8 cellular contexts compared by ENCODE assay signal in the genomic region with DNA sequence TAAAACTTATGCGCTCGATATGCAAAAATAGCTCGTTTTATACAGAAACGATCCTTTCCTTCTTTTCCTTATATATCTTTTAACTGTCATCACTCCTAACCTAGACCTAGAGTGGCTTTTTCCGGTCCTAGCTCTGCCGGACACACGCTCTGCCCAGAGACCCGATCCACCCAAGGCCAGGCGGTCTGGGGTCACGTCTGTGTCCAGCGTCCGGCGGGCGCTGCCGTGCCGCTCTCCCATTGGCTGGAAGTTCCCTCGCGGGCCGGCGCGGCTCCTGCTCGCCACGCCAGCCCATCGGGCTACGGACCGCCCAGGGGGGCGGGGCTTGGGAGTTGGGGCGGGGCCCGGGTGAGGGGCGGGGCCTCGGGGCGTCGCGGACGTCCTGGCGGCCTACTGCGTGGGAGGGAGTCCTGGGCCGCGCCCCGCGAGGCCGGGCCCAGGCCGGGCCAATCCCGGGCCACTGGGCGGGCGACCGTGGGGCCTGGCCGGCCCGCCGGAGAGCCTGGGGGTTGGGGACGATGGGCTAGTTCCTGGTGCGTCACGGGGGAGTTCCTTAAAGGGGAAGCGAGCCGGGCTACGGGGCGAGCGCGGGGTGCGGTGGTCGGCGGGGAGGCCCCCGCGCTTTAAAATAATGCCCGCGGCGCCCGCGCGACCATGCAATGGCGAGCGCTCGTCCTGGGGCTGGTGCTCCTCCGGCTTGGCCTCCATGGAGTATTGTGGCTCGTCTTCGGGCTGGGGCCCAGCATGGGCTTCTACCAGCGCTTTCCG. TPM values are rescaled to one million over a fixed set of nuclear protein-coding genes. Genes with fewer than 3 reads are reported as not detected.
DNase-seq lines count a peak whose midpoint lies in the region; ATAC-seq and TF ChIP-seq lines count a peak whose summit lies in the region.

A gene (plus strand): TSS at position 556 of the 768 bp plus-strand sequence. CDS start 99 bp downstream, at position 655.

- H3K27me3 ChIP-seq in Peyer's patch (no peaks in the 10 kb centered on the region), esophagus muscularis mucosa (no peaks in the 10 kb centered on the region), muscle layer of duodenum (ENCODE audit: low read depth, low read length) (no peaks in the 10 kb centered on the region)

- intact Hi-C loops in esophagus muscularis mucosa (cut with DNase I): loop anchor here (5.0 kb wide), 1 partner anchor 65 kb away; a partner anchor contains a TSS

- H3K27ac ChIP-seq in Peyer's patch: peak within 1 kb of the TSS; percentile 95 to 100 (median 98)
- H3K27ac ChIP-seq in esophagus muscularis mucosa (replicated peaks in 1 of 4): peak within 1 kb of the TSS; percentile 85 to 98 (median 95)
- peak within 1 kb of the TSS; percentile 90 for H3K27ac ChIP-seq in muscle layer of duodenum (ENCODE audit: low read length)

- TF ChIP-seq POLR2A in Peyer's patch (IDR thresholded peaks at IDR 0.05): peak; percentile 75 to 87
- peak; percentile 72 for TF ChIP-seq POLR2A in esophagus muscularis mucosa (IDR thresholded peaks at IDR 0.05; ENCODE audit: low read depth)

- WGBS in esophagus muscularis mucosa: under 1% methylated on average over 29 of the region's 78 CpGs

- no peak for TF ChIP-seq EP300 in esophagus muscularis mucosa (IDR thresholded peaks at IDR 0.05)

- ATAC-seq in GM21528 (IDR thresholded peaks at IDR 0.05; ENCODE audit: low FRiP score, unreplicated experiment): peak; percentile 82

- peaks cover 0 to under 1% (median 0%) of the 10 kb centered on the region in 3 donors for H3K36me3 ChIP-seq in Peyer's patch
- H3K36me3 ChIP-seq in esophagus muscularis mucosa: peaks cover 0 to 16% (median 3%) of the 10 kb centered on the region in 4 donors
- H3K36me3 ChIP-seq in muscle layer of duodenum (ENCODE audit: control insufficient read depth in 1 of 2, insufficient read depth in 2 of 2, low read length in 2 of 2): peaks cover 0 to 4% of the 10 kb centered on the region in 2 donors

- H3K9me3 ChIP-seq in Peyer's patch (no peaks in the 10 kb centered on the region), esophagus muscularis mucosa (no peaks in the 10 kb centered on the region), muscle layer of duodenum (ENCODE audit: control insufficient read depth in 1 of 2, low read length in 2 of 2) (no peaks in the 10 kb centered on the region)

- no peak for TF ChIP-seq CTCF in Peyer's patch (IDR thresholded peaks at IDR 0.05)
- peak in 1 of 3 experiments; percentile 9 for TF ChIP-seq CTCF in esophagus muscularis mucosa (IDR thresholded peaks at IDR 0.05)

- peak; percentile 64 for DNase-seq in DMS153 (lab: John Stamatoyannopoulos, UW)
- DNase-seq in HuH-7.5 (ENCODE audit: low spot score): peak; percentile 99
- peak; percentile 89 to 99 (median 97) for DNase-seq in Peyer's patch
- DNase-seq in activated T-cell treated with anti-CD3 and anti-CD28 coated beads, Interleukin-2, amount 50 U/mL, for 48 hours: peak; percentile 99
- peak; percentile 98 for DNase-seq in esophagus muscularis mucosa (ENCODE audit: extremely low spot score)
- DNase-seq in stimulated activated CD8-positive, alpha-beta memory T cell treated with anti-CD3 and anti-CD28 coated beads, Interleukin-7, amount 100 ng/mL, for 24 hours (ENCODE audit: low read depth): peak; percentile 93

- H3K4me3 ChIP-seq in Peyer's patch (peak within 1 kb of the TSS; percentile 82 to 99 (median 97)), esophagus muscularis mucosa (peak within 1 kb of the TSS; percentile 79 to 99 (median 84)), muscle layer of duodenum (ENCODE audit: low read depth in 1 of 2, low read length in 2 of 2) (peak within 1 kb of the TSS; percentile 94 to 95)

- H3K4me1 ChIP-seq in Peyer's patch (peaks cover 0 to 32% (median 6%) of the 10 kb centered on the region in 4 donors), esophagus muscularis mucosa (peaks cover 24 to 53% (median 37%) of the 10 kb centered on the region in 4 donors), muscle layer of duodenum (ENCODE audit: control insufficient read depth in 1 of 2, insufficient read depth in 2 of 2, low read length in 2 of 2) (peaks cover 4 to 18% of the 10 kb centered on the region in 2 donors)

RNA-seq across cellular contexts. Expression of the gene that starts here (rescaled TPM):
- 100 to 1,000 TPM in 1 of 4 donors, 10 to 100 TPM in 3; 50.1 to 118 (median 58.8) TPM for total RNA-seq in Peyer's patch
- 10 to 100 TPM; 16.6 to 23.3 (median 19.3) TPM for total RNA-seq in esophagus muscularis mucosa

Comparison
In these comparisons a context has a peak if more than half of its experiments do, and no peak if none do; other contexts are left out.
1. Peak in every context shown above with its lines: DNase-seq, ATAC-seq, H3K4me3 ChIP-seq and H3K27ac ChIP-seq.